Comparison of ENCODE assay signal across 21 cellular contexts in genomic region chr12:89392401-89392800, GRCh38.
"Had no signal": no experiment of that assay in that cellular context is flagged by ENCODE, and none has a peak within 500 bp of the region (broad histone marks: within the 10 kb centered on the region; RNA-seq: fewer than 3 reads in every experiment).

No MANE protein-coding gene starts in this region.

- H3K4me3 Mint-ChIP-seq: activated CD4-positive, alpha-beta T cell treated with anti-CD3 and anti-CD28 coated beads, Interleukin-2, amount 10 ng/mL, durations not matched to agents 24 days and 14 days; activated CD8-positive, alpha-beta T cell treated with anti-CD3 and anti-CD28 coated beads for 36 hours; activated T-cell treated with anti-CD3 and anti-CD28 coated beads, Interleukin-2, amount 50 U/mL, for 24 hours; stimulated activated effector memory CD8-positive, alpha-beta T cell treated with anti-CD3 and anti-CD28 coated beads, Interleukin-12 subunit alpha, Interleukin-12 subunit beta, amount 100 ng/mL, for 72 hours; T-cell had no signal

- H3K4me3 ChIP-seq: body of pancreas, dorsolateral prefrontal cortex, pancreas, testis, upper lobe of left lung had no signal

- H3K36me3 ChIP-seq: pancreas, upper lobe of left lung had no signal

- H3K27ac Mint-ChIP-seq: activated CD8-positive, alpha-beta T cell treated with anti-CD3 and anti-CD28 coated beads for 36 hours; activated T-cell treated with anti-CD3 and anti-CD28 coated beads, Interleukin-2, amount 50 U/mL, for 24 hours; T-cell had no signal

- H3K27ac ChIP-seq: dorsolateral prefrontal cortex, pancreas, testis had no signal

- H3K9me3 ChIP-seq: body of pancreas, pancreas, testis, upper lobe of left lung had no signal

- H3K9me3 Mint-ChIP-seq: activated CD8-positive, alpha-beta T cell treated with anti-CD3 and anti-CD28 coated beads for 36 hours; activated T-cell treated with anti-CD3 and anti-CD28 coated beads, Interleukin-2, amount 50 U/mL, for 24 hours; activated T-helper 2 cell treated with anti-CD3 and anti-CD28 coated beads, Interferon-gamma antibody, Interleukin-2, Interleukin-4, amounts not matched to agents 10 μg/mL and 5 μg/mL and 100 μg/mL, durations not matched to agents 14 hours and 24 hours and 36 hours; stimulated activated effector memory CD8-positive, alpha-beta T cell treated with anti-CD3 and anti-CD28 coated beads, Interleukin-12 subunit alpha, Interleukin-12 subunit beta, amount 100 ng/mL, for 72 hours; T-cell had no signal

- H3K27me3 Mint-ChIP-seq: activated CD4-positive, alpha-beta T cell treated with anti-CD3 and anti-CD28 coated beads, Interleukin-2, amount 10 ng/mL, durations not matched to agents 24 days and 14 days; activated CD8-positive, alpha-beta T cell treated with anti-CD3 and anti-CD28 coated beads for 36 hours; activated T-cell treated with anti-CD3 and anti-CD28 coated beads, Interleukin-2, amount 50 U/mL, for 24 hours; T-cell had no signal

- ATAC-seq: activated CD8-positive, alpha-beta T cell treated with anti-CD3 and anti-CD28 coated beads for 36 hours; body of pancreas; left colon; pancreas; stimulated activated effector memory CD8-positive, alpha-beta T cell treated with anti-CD3 and anti-CD28 coated beads, Interleukin-12 subunit alpha, Interleukin-12 subunit beta, amount 100 ng/mL, for 72 hours; T-cell had no signal

- H3K27me3 ChIP-seq: body of pancreas, dorsolateral prefrontal cortex, pancreas, testis, upper lobe of left lung had no signal

- DNase-seq: activated CD4-positive, alpha-beta T cell treated with anti-CD3 and anti-CD28 coated beads, Interleukin-2, amount 10 ng/mL, durations not matched to agents 24 days and 14 days; activated CD8-positive, alpha-beta T cell treated with anti-CD3 and anti-CD28 coated beads for 36 hours; activated naive CD4-positive, alpha-beta T cell treated with Interleukin-2 at 50 U/mL for 16 hours; activated T-cell treated with anti-CD3 and anti-CD28 coated beads, Interleukin-2, amount 50 U/mL, for 24 hours; body of pancreas; central memory CD4-positive, alpha-beta T cell; dorsolateral prefrontal cortex; foreskin fibroblast; hippocampal formation; islet precursor cell; left colon; pancreas; small intestine; stimulated activated CD4-positive, alpha-beta T cell treated with anti-CD3 and anti-CD28 coated beads, Interleukin-4, amount 100 ng/mL, for 24 hours; T-cell; T-helper 9 cell; testis; upper lobe of left lung had no signal

- FAIRE-seq: colon, pancreas, small intestine had no signal

- H3K36me3 Mint-ChIP-seq: stimulated activated effector memory CD8-positive, alpha-beta T cell treated with anti-CD3 and anti-CD28 coated beads, Interleukin-12 subunit alpha, Interleukin-12 subunit beta, amount 100 ng/mL, for 72 hours had no signal
